In the genomic region with DNA sequence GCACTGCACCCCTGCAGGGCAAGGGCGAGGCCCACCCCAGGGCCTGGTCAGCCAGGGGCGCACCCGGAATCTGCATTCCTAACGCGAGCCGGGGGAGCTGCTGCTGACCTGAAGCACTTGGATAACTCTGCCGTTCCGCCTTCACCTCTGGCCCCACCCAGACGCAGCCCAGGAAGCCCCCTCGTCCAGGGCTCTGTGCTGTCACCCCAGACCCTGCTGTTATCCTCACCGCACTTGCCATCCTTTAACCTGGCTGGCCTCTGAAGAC, we compare ENCODE assay signal across 15 cellular contexts. TPM values are rescaled to one million over a fixed set of nuclear protein-coding genes. Genes with fewer than 3 reads are reported as not detected.
A peak's percentile ranks its signal among the peaks of the same experiment; 100 is the strongest.
DNase-seq lines count a peak whose midpoint lies in the region; ATAC-seq and TF ChIP-seq lines count a peak whose summit lies in the region.
"Had no signal": no experiment of that assay in that cellular context is flagged by ENCODE, and none has a peak within 500 bp of the region (broad histone marks: within the 10 kb centered on the region; RNA-seq: fewer than 3 reads in every experiment).

No MANE protein-coding gene starts in this region.

- H3K4me3 Mint-ChIP-seq in WTC11: no peak overlapping the region
- peak overlapping the region; percentile 52 for H3K4me3 Mint-ChIP-seq in glutamatergic neuron (ENCODE audit: unreplicated experiment)
- peak overlapping the region; percentile 45 for H3K4me3 Mint-ChIP-seq in nephron progenitor cell
- no peak overlapping the region for H3K4me3 Mint-ChIP-seq in stimulated activated naive B cell treated with anti-CD40 and anti-IgM and Interleukin-4, amounts not matched to agents 10 μg/mL and 1 μg/mL and 100 μg/mL, for 72 hours
- H3K4me3 Mint-ChIP-seq: B cell; CD4-positive, alpha-beta T cell; GM23338 had no signal

- H3K27me3 Mint-ChIP-seq in WTC11 (ENCODE audit: low read depth) (no peaks in the 10 kb centered on the region; the same call in 1 of the 2 replicates), glutamatergic neuron (ENCODE audit: unreplicated experiment) (peaks cover 19% of the 10 kb centered on the region), nephron progenitor cell (ENCODE audit: low read depth, poor library complexity) (peaks cover 30% of the 10 kb centered on the region)
- H3K27me3 Mint-ChIP-seq in stimulated activated naive B cell treated with anti-CD40 and anti-IgM and Interleukin-4, amounts not matched to agents 10 μg/mL and 1 μg/mL and 100 μg/mL, for 72 hours: no peaks in the 10 kb centered on the region
- H3K27me3 Mint-ChIP-seq: B cell; CD4-positive, alpha-beta T cell had no signal

- ATAC-seq in WTC11 (no peak), HG02623 (IDR thresholded peaks at IDR 0.05; ENCODE audit: unreplicated experiment) (no peak)
- ATAC-seq in stimulated activated naive B cell treated with anti-CD40 and anti-IgM and Interleukin-4, amounts not matched to agents 10 μg/mL and 1 μg/mL and 100 μg/mL, for 72 hours (replicated peaks): no peak

- no peaks in the 10 kb centered on the region for H3K36me3 Mint-ChIP-seq in WTC11
- no peaks in the 10 kb centered on the region for H3K36me3 Mint-ChIP-seq in glutamatergic neuron (ENCODE audit: unreplicated experiment)
- no peaks in the 10 kb centered on the region for H3K36me3 Mint-ChIP-seq in nephron progenitor cell (ENCODE audit: low read depth)
- peaks cover 52 to 68% of the 10 kb centered on the region in 2 donors for H3K36me3 Mint-ChIP-seq in stimulated activated naive B cell treated with anti-CD40 and anti-IgM and Interleukin-4, amounts not matched to agents 10 μg/mL and 1 μg/mL and 100 μg/mL, for 72 hours

- intact Hi-C loops in cardiac septum (cut with DNase I): no loop called here

- H3K9me3 Mint-ChIP-seq in WTC11 (no peaks in the 10 kb centered on the region), glutamatergic neuron (ENCODE audit: unreplicated experiment) (peaks cover 23% of the 10 kb centered on the region), nephron progenitor cell (no peaks in the 10 kb centered on the region)
- H3K9me3 Mint-ChIP-seq in stimulated activated naive B cell treated with anti-CD40 and anti-IgM and Interleukin-4, amounts not matched to agents 10 μg/mL and 1 μg/mL and 100 μg/mL, for 72 hours: peaks cover 0 to 5% of the 10 kb centered on the region in 2 donors
- H3K9me3 Mint-ChIP-seq: CD4-positive, alpha-beta T cell; GM23338 had no signal

- H3K27ac Mint-ChIP-seq in WTC11 (peak overlapping the region; percentile 76), glutamatergic neuron (ENCODE audit: unreplicated experiment) (peak overlapping the region; percentile 86), nephron progenitor cell (peak overlapping the region; percentile 78)
- H3K27ac Mint-ChIP-seq in stimulated activated naive B cell treated with anti-CD40 and anti-IgM and Interleukin-4, amounts not matched to agents 10 μg/mL and 1 μg/mL and 100 μg/mL, for 72 hours: peak overlapping the region; percentile 89
- H3K27ac Mint-ChIP-seq: B cell; CD4-positive, alpha-beta T cell; GM23338 had no signal

- CTCF ChIA-PET in WTC11 (lab: Charles Lee): interaction anchor here (1.2 to 3.0 kb wide), 6 partner anchors 22 to 287 kb away, joined by 5 to 18 read pairs (median 14); a partner anchor contains a TSS

- POLR2A ChIA-PET in WTC11 (lab: Charles Lee): no interaction called here

- TF ChIP-seq CTCF in WTC11 (IDR thresholded peaks at IDR 0.05) (no peak), glutamatergic neuron (IDR thresholded peaks at IDR 0.05; ENCODE audit: partially characterized antibody, unreplicated experiment) (no peak), nephron progenitor cell (IDR thresholded peaks at IDR 0.05) (no peak)

- no peak for DNase-seq in WTC11 (ENCODE audit: low spot score)
- no peak for DNase-seq in glutamatergic neuron
- no peak for DNase-seq in nephron progenitor cell
- DNase-seq in stimulated activated naive B cell treated with anti-CD40 and anti-IgM and Interleukin-4, amounts not matched to agents 10 μg/mL and 1 μg/mL and 100 μg/mL, for 72 hours: no peak
- no peak for DNase-seq in NCI-H1436 treated with DMSO at 0.1 percent for 48 hours (lab: John Stamatoyannopoulos, UW)
- no peak for DNase-seq in cardiac septum (ENCODE audit: low spot score)
- DNase-seq: C1 segment of cervical spinal cord; Calu3; CD4-positive, alpha-beta T cell; DMS 273 treated with DMSO at 0.1 percent for 48 hours had no signal

- H3K4me1 Mint-ChIP-seq in WTC11: no peaks in the 10 kb centered on the region
- peaks cover 13% of the 10 kb centered on the region for H3K4me1 Mint-ChIP-seq in glutamatergic neuron (ENCODE audit: low read depth, unreplicated experiment)
- H3K4me1 Mint-ChIP-seq in nephron progenitor cell: peaks cover 26% of the 10 kb centered on the region
- peaks cover 11 to 12% of the 10 kb centered on the region in 2 donors for H3K4me1 Mint-ChIP-seq in stimulated activated naive B cell treated with anti-CD40 and anti-IgM and Interleukin-4, amounts not matched to agents 10 μg/mL and 1 μg/mL and 100 μg/mL, for 72 hours
- H3K4me1 Mint-ChIP-seq: GM23338 had no signal

TF ChIP-seq in WTC11, 78 proteins besides CTCF, POLR2A, EP300 and RAD21:
- TF ChIP-seq FOXK1 (CRISPR knock-in tag; IDR thresholded peaks at IDR 0.05) (no peak), SP1 (CRISPR knock-in tag; conservative IDR thresholded peaks at IDR 0.05) (no peak), JAZF1 (CRISPR knock-in tag; IDR thresholded peaks at IDR 0.05) (no peak), ESRRA (CRISPR knock-in tag; IDR thresholded peaks at IDR 0.05; ENCODE audit: borderline replicate concordance) (no peak), NFYB (CRISPR knock-in tag; conservative IDR thresholded peaks at IDR 0.05; ENCODE audit: low read depth) (no peak), OVOL2 (CRISPR knock-in tag; IDR thresholded peaks at IDR 0.05; ENCODE audit: borderline replicate concordance) (no peak), ZNF121 (CRISPR knock-in tag; IDR thresholded peaks at IDR 0.05) (no peak), SMAD3 (CRISPR knock-in tag; IDR thresholded peaks at IDR 0.05; ENCODE audit: borderline replicate concordance) (no peak), TEAD4 (CRISPR knock-in tag; IDR thresholded peaks at IDR 0.05) (no peak)
- TF ChIP-seq, protein P1, sequence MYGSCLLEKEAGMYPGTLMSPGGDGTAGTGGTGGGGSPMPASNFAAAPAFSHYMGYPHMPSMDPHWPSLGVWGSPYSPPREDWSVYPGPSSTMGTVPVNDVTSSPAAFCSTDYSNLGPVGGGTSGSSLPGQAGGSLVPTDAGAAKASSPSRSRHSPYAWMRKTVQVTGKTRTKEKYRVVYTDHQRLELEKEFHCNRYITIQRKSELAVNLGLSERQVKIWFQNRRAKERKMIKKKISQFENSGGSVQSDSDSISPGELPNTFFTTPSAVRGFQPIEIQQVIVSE (CRISPR knock-in tag; IDR thresholded peaks at IDR 0.05; ENCODE audit: borderline replicate concordance): no peak
- TF ChIP-seq, protein P2, sequence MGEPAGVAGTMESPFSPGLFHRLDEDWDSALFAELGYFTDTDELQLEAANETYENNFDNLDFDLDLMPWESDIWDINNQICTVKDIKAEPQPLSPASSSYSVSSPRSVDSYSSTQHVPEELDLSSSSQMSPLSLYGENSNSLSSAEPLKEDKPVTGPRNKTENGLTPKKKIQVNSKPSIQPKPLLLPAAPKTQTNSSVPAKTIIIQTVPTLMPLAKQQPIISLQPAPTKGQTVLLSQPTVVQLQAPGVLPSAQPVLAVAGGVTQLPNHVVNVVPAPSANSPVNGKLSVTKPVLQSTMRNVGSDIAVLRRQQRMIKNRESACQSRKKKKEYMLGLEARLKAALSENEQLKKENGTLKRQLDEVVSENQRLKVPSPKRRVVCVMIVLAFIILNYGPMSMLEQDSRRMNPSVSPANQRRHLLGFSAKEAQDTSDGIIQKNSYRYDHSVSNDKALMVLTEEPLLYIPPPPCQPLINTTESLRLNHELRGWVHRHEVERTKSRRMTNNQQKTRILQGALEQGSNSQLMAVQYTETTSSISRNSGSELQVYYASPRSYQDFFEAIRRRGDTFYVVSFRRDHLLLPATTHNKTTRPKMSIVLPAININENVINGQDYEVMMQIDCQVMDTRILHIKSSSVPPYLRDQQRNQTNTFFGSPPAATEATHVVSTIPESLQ (CRISPR knock-in tag; IDR thresholded peaks at IDR 0.05): no peak
- TF ChIP-seq, protein P3, sequence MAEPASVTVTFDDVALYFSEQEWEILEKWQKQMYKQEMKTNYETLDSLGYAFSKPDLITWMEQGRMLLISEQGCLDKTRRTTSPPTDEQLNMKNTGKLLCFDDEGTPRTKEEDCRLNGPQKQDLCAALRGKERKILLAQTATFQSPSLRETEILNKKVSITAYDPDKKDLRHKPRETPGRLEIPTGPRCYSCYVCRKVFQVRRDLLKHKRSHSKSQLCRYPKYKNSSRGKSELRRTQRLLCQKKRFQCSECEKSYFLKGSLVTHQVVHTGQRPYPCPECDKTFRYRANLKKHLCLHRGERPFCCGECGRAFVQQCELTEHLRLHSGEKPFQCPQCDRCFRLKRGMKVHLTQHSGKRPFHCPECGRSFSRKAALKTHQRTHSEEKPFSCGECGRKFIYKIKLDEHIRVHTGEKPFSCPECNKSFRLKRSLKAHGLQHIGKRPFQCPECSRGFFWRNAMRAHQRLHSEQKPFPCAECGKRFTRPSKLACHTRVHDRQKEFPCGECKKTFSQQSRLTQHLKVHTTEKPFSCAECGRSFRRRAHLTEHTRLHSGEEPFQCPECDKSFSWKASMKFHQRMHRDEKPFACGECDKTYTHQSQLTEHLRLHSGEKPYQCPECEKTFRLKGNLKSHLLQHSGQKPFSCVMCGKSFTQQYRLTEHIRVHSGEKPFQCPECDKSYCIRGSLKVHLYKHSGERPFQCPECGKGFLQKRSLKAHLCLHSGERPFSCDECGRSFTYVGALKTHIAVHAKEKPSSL (CRISPR knock-in tag; conservative IDR thresholded peaks at IDR 0.05): no peak

RNA-seq across cellular contexts. Expression of a gene that starts 13.3 kb away (rescaled TPM):
- total RNA-seq in WTC11 (2021) (not detected in 3 replicates), glutamatergic neuron (ENCODE audit: unreplicated experiment) (3.9 TPM), cardiac septum (not detected)
- total RNA-seq: Calu3; CD4-positive, alpha-beta T cell; Daoy; GM23338; IMR-90 had no signal

RNA-seq across cellular contexts. Expression of a gene that starts 22.8 kb away (rescaled TPM):
- total RNA-seq in WTC11 (2021) (63.1 to 82.0 TPM (median 64.5 TPM) in 3 replicates), glutamatergic neuron (ENCODE audit: unreplicated experiment) (50.6 TPM), cardiac septum (42.3 TPM)

RNA-seq across cellular contexts. Expression of a gene that starts 23.0 kb away (rescaled TPM):
- 23.0 to 29.5 TPM (median 25.8 TPM) in 3 replicates for total RNA-seq in WTC11 (2021)
- total RNA-seq in glutamatergic neuron (ENCODE audit: unreplicated experiment): 31.7 TPM
- total RNA-seq in cardiac septum: 18.0 TPM

Comparison
In these comparisons a context has a peak if more than half of its experiments do, and no peak if none do; other contexts are left out.
1. H3K4me3 Mint-ChIP-seq: peak in glutamatergic neuron (single experiment) and nephron progenitor cell (single experiment); none in WTC11 (single experiment) and stimulated activated naive B cell treated with anti-CD40 and anti-IgM and Interleukin-4, amounts not matched to agents 10 μg/mL and 1 μg/mL and 100 μg/mL, for 72 hours (0 of 2).
2. Peak in every context shown above with its lines, with median percentiles within 50 percentile points of each other: H3K27ac Mint-ChIP-seq.